Comparison of ENCODE assay signal across 24 cellular contexts in genomic region chr12:83365317-83365716, GRCh38.
"Had no signal": no experiment of that assay in that cellular context is flagged by ENCODE, and none has a peak within 500 bp of the region (broad histone marks: within the 10 kb centered on the region; RNA-seq: fewer than 3 reads in every experiment).

No MANE protein-coding gene starts in this region.

- H3K27ac Mint-ChIP-seq: activated CD4-positive, alpha-beta T cell treated with anti-CD3 and anti-CD28 coated beads for 36 hours; activated naive CD8-positive, alpha-beta T cell; activated T-helper 2 cell treated with anti-CD3 and anti-CD28 coated beads, Interferon-gamma antibody, Interleukin-2, Interleukin-4, amounts not matched to agents 10 μg/mL and 5 μg/mL and 100 μg/mL, durations not matched to agents 14 hours and 24 hours and 36 hours; memory B cell; nephron had no signal

- H3K27ac ChIP-seq: adrenal gland, pancreas, psoas muscle, stomach, suprapubic skin, transverse colon had no signal

- H3K9me3 Mint-ChIP-seq: activated T-cell treated with anti-CD3 and anti-CD28 coated beads, Interleukin-2, amount 50 U/mL, for 4 hours; memory B cell; nephron had no signal

- H3K36me3 ChIP-seq: adrenal gland, pancreas, stomach, suprapubic skin, transverse colon had no signal

- H3K4me1 Mint-ChIP-seq: activated CD4-positive, alpha-beta T cell treated with anti-CD3 and anti-CD28 coated beads for 36 hours; memory B cell had no signal

- H3K4me1 ChIP-seq: adrenal gland, pancreas, psoas muscle, stomach, suprapubic skin, transverse colon had no signal

- DNase-seq: activated CD4-positive, alpha-beta T cell treated with anti-CD3 and anti-CD28 coated beads for 36 hours; activated CD4-positive, alpha-beta T cell treated with anti-CD3 and anti-CD28 coated beads, Interleukin-2, amount 50 U/mL, for 4 hours; activated CD8-positive, alpha-beta memory T cell treated with anti-CD3 and anti-CD28 coated beads, Interleukin-2, amount 50 U/mL, for 48 hours; activated naive CD4-positive, alpha-beta T cell; activated T-cell treated with anti-CD3 and anti-CD28 coated beads, Interleukin-2, amount 50 U/mL, for 4 hours; adrenal gland; central memory CD4-positive, alpha-beta T cell; dermis blood vessel endothelial cell; effector CD8-positive, alpha-beta T cell; foreskin melanocyte; left cardiac atrium; pancreas; psoas muscle; right cardiac atrium; stimulated activated CD4-positive, alpha-beta T cell treated with anti-CD3 and anti-CD28 coated beads, Interleukin-4, amount 100 ng/mL, for 4 hours; stomach; T-helper 9 cell; transverse colon had no signal

- H3K4me3 ChIP-seq: adrenal gland, pancreas, psoas muscle, stomach, suprapubic skin, transverse colon had no signal

- H3K9me3 ChIP-seq: adrenal gland, pancreas, psoas muscle, stomach, suprapubic skin, transverse colon had no signal

- ATAC-seq: activated CD4-positive, alpha-beta T cell treated with anti-CD3 and anti-CD28 coated beads for 36 hours; activated T-cell treated with anti-CD3 and anti-CD28 coated beads, Interleukin-2, amount 50 U/mL, for 4 hours; esophagus mucosa; left cardiac atrium; pancreas; psoas muscle; right cardiac atrium had no signal

- H3K36me3 Mint-ChIP-seq: activated naive CD8-positive, alpha-beta T cell; memory B cell had no signal

- H3K4me3 Mint-ChIP-seq: activated CD4-positive, alpha-beta T cell treated with anti-CD3 and anti-CD28 coated beads for 36 hours; activated naive CD8-positive, alpha-beta T cell; activated T-cell treated with anti-CD3 and anti-CD28 coated beads, Interleukin-2, amount 50 U/mL, for 4 hours; memory B cell; nephron had no signal

- H3K27me3 Mint-ChIP-seq: memory B cell had no signal

- H3K27me3 ChIP-seq: adrenal gland, pancreas, stomach, suprapubic skin, transverse colon had no signal
